Comparison of ENCODE assay signal across 23 cellular contexts in the genomic region with DNA sequence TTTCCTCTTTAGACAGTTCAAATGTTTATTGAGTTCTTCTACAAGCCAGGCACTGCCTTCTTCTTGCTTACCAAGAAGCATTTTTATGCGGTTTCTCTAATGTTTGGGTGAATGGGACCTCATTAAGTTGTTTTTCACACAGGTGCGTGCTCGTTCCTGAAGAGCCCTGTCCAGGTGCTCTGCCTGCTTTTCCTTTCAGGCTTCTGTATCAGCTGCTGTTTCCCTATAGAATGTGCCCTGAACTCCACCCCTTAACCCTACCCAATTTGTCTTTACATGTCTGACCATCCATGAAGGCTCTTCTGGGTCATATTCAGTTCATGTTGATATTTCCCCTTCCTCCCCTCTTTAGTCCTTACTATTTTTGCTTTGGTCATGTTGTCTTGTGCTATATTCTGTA.
"Had no signal": no experiment of that assay in that cellular context is flagged by ENCODE, and none has a peak within 500 bp of the region (broad histone marks: within the 10 kb centered on the region; RNA-seq: fewer than 3 reads in every experiment).

No MANE protein-coding gene starts in this region.

- H3K4me3 Mint-ChIP-seq: activated CD4-positive, alpha-beta memory T cell treated with anti-CD3 and anti-CD28 coated beads for 36 hours; activated CD4-positive, alpha-beta T cell treated with anti-CD3 and anti-CD28 coated beads, Interleukin-2, amount 10 ng/mL, durations not matched to agents 7 days and 5 days; activated naive CD8-positive, alpha-beta T cell; activated T-cell treated with anti-CD3 and anti-CD28 coated beads, Interleukin-2, amount 50 U/mL, for 4 hours; brain; T-helper 1 cell treated with Interleukin-12 subunit alpha and Interleukin-12 subunit beta and Interleukin-4 antibody, amounts not matched to agents 30 μg/mL and 1 μg/mL, for 36 hours had no signal

- ATAC-seq: activated T-cell treated with anti-CD3 and anti-CD28 coated beads, Interleukin-2, amount 50 U/mL, for 4 hours; PC-3; SK-N-SH treated with all-trans-retinoic acid at 6 μM for 48 hours had no signal

- H3K36me3 ChIP-seq: SJSA1 had no signal

- H3K4me1 ChIP-seq: SJSA1 had no signal

- H3K27ac Mint-ChIP-seq: activated CD4-positive, alpha-beta memory T cell treated with anti-CD3 and anti-CD28 coated beads for 36 hours; activated CD4-positive, alpha-beta T cell treated with anti-CD3 and anti-CD28 coated beads, Interleukin-2, amount 10 ng/mL, durations not matched to agents 7 days and 5 days; activated naive CD8-positive, alpha-beta T cell; brain; T-helper 1 cell treated with Interleukin-12 subunit alpha and Interleukin-12 subunit beta and Interleukin-4 antibody, amounts not matched to agents 30 μg/mL and 1 μg/mL, for 36 hours had no signal

- DNase-seq: activated CD4-positive, alpha-beta memory T cell treated with anti-CD3 and anti-CD28 coated beads for 36 hours; activated CD4-positive, alpha-beta T cell treated with anti-CD3 and anti-CD28 coated beads, Interleukin-2, amount 10 ng/mL, durations not matched to agents 7 days and 5 days; activated CD4-positive, CD25-positive, alpha-beta regulatory T cell; activated CD8-positive, alpha-beta memory T cell treated with anti-CD3 and anti-CD28 coated beads for 24 hours; activated effector memory CD4-positive, alpha-beta T cell treated with anti-CD3 and anti-CD28 coated beads, Interleukin-2, amount 50 U/mL, for 16 hours; activated naive CD4-positive, alpha-beta T cell treated with Interleukin-2 at 50 U/mL for 16 hours; activated T-cell treated with anti-CD3 and anti-CD28 coated beads, Interleukin-2, amount 50 U/mL, for 4 hours; amygdala; KG1; NCI-H1048; NCI-H146; NCI-H187 treated with DMSO at 0.1 percent for 48 hours; NCI-H2081 treated with DMSO at 0.1 percent for 48 hours; NCI-H446; NCI-H524; PC-3; SHP77; SW 1271 had no signal

- H3K36me3 Mint-ChIP-seq: activated CD4-positive, alpha-beta memory T cell treated with anti-CD3 and anti-CD28 coated beads for 36 hours had no signal

- H3K27ac ChIP-seq: SJSA1 had no signal

- H3K27me3 ChIP-seq: SJSA1 had no signal

- H3K27me3 Mint-ChIP-seq: activated CD4-positive, alpha-beta memory T cell treated with anti-CD3 and anti-CD28 coated beads for 36 hours; activated CD4-positive, alpha-beta T cell treated with anti-CD3 and anti-CD28 coated beads, Interleukin-2, amount 10 ng/mL, durations not matched to agents 7 days and 5 days; activated naive CD8-positive, alpha-beta T cell; brain had no signal

- H3K4me3 ChIP-seq: SJSA1 had no signal

- H3K9me3 Mint-ChIP-seq: activated CD4-positive, alpha-beta memory T cell treated with anti-CD3 and anti-CD28 coated beads for 36 hours; activated T-cell treated with anti-CD3 and anti-CD28 coated beads, Interleukin-2, amount 50 U/mL, for 4 hours had no signal
